13 cellular contexts compared by ENCODE assay signal in genomic region chr2:238850096-238850495, GRCh38. TPM values are rescaled to one million over a fixed set of nuclear protein-coding genes. Genes with fewer than 3 reads are reported as not detected.
DNase-seq lines count a peak whose midpoint lies in the region; ATAC-seq, FAIRE-seq and TF ChIP-seq lines count a peak whose summit lies in the region.
"Had no signal": no experiment of that assay in that cellular context is flagged by ENCODE, and none has a peak within 500 bp of the region (broad histone marks: within the 10 kb centered on the region; RNA-seq: fewer than 3 reads in every experiment).

No MANE protein-coding gene starts in this region.

- no peak overlapping the region for H2AK5ac ChIP-seq in H1 (ENCODE audit: low read depth, low read length)

- H3K36me3 ChIP-seq in SK-N-SH (replicated peaks in 1 of 2; ENCODE audit: control insufficient read depth in 1 of 2, insufficient read depth in 2 of 2, low read length in 1 of 2), result peaks cover 0 to 3% of the 10 kb centered on the region in 2 experiments
- H3K36me3 ChIP-seq in H1 (ENCODE audit: control insufficient read depth in 2 of 4, insufficient read depth in 4 of 4, low read length in 3 of 4), result no peaks in the 10 kb centered on the region
- H3K36me3 ChIP-seq in muscle layer of duodenum (ENCODE audit: control insufficient read depth in 1 of 2, insufficient read depth in 2 of 2, low read length in 2 of 2), result no peaks in the 10 kb centered on the region
- no peaks in the 10 kb centered on the region for H3K36me3 ChIP-seq in upper lobe of right lung
- H3K36me3 ChIP-seq: WERI-Rb-1 had no signal

- H3K9ac ChIP-seq in SK-N-SH, result peak overlapping the region; percentile 78; the same call in 1 of the 2 replicates
- H3K9ac ChIP-seq in H1 (replicated peaks in 1 of 4; ENCODE audit: extremely low read depth in 1 of 4, low read depth in 3 of 4, low read length in 3 of 4), result no peak overlapping the region

- CTCF ChIA-PET in SK-N-SH (lab: Yijun Ruan, JAX), result interaction anchor here (1.5 to 2.0 kb wide), 2 partner anchors 24 to 65 kb away, joined by 5 to 7 read pairs; no protein-coding TSS in a partner anchor
- CTCF ChIA-PET in H1 (lab: Charles Lee; ENCODE audit: partially characterized antibody), result no interaction called here

- TF ChIP-seq EP300 in SK-N-SH (IDR thresholded peaks at IDR 0.05; ENCODE audit: borderline replicate concordance in 1 of 2, low read depth in 1 of 2, low read length in 1 of 2), result no peak
- no peak for TF ChIP-seq EP300 in H1 (IDR thresholded peaks at IDR 0.05; ENCODE audit: borderline replicate concordance in 1 of 2, low read depth in 2 of 2, low read length in 2 of 2)

- H3K23me2 ChIP-seq in H1 (ENCODE audit: low read depth, low read length), result no peaks in the 10 kb centered on the region

- no peak overlapping the region for H3K14ac ChIP-seq in H1 (ENCODE audit: insufficient read length)

- DNase-seq in SK-N-SH (no peak), H1 (ENCODE audit: low read depth in 1 of 2, low spot score in 2 of 2) (no peak), upper lobe of right lung (no peak), GOT3 (lab: John Stamatoyannopoulos, UW) (no peak)
- DNase-seq: Calu3, foreskin melanocyte, retina, WERI-Rb-1 had no signal

- TF ChIP-seq CTCF in SK-N-SH (IDR thresholded peaks at IDR 0.05), result no peak
- TF ChIP-seq CTCF in H1 (IDR thresholded peaks at IDR 0.05; ENCODE audit: control extremely low read depth in 1 of 3, insufficient read depth in 1 of 3, low read depth in 1 of 3, low read length in 3 of 3), result no peak
- TF ChIP-seq CTCF in upper lobe of right lung (IDR thresholded peaks at IDR 0.05), result no peak

- intact Hi-C loops in upper lobe of right lung (cut with DNase I), result no loop called here

- no peak for TF ChIP-seq POLR2A in H1 (IDR thresholded peaks at IDR 0.05; ENCODE audit: control extremely low read depth in 1 of 2, low read depth in 2 of 2, low read length in 2 of 2)

- 89% methylated on average over 2 of the region's 2 CpGs for WGBS in SK-N-SH (ENCODE audit: low lambda C conversion rate)
- 83% methylated on average over 2 of the region's 2 CpGs; no CpG with 5 or more reads in 1 of the 2 experiments for WGBS in H1 (ENCODE audit: extremely low coverage in 1 of 2, insufficient coverage in 1 of 2, insufficient read length in 1 of 2, insufficient replicate concordance in 2 of 2, low coverage in 1 of 2, low lambda C conversion rate in 2 of 2, missing lambda C conversion rate in 1 of 2), 2 experiments

- H4K20me1 ChIP-seq in SK-N-SH (ENCODE audit: insufficient read depth), result no peaks in the 10 kb centered on the region
- peaks cover 0 to 6% of the 10 kb centered on the region in 2 experiments for H4K20me1 ChIP-seq in H1 (replicated peaks in 1 of 2; ENCODE audit: control insufficient read depth in 1 of 2, insufficient read depth in 2 of 2, low read length in 2 of 2)

- H4K5ac ChIP-seq in H1 (ENCODE audit: insufficient read length, low read depth, low read length), result no peak overlapping the region

- H3K56ac ChIP-seq in H1 (replicated peaks; ENCODE audit: insufficient read length, low read depth, low read length), result no peak overlapping the region

- no peak overlapping the region for H2BK120ac ChIP-seq in H1 (replicated peaks; ENCODE audit: low read depth, low read length)

- no peaks in the 10 kb centered on the region for H3K9me2 ChIP-seq in SK-N-SH

- no peak for ATAC-seq in SK-N-SH treated with all-trans-retinoic acid at 6 μM for 48 hours
- ATAC-seq in upper lobe of right lung, result no peak
- ATAC-seq in GM21515 (IDR thresholded peaks at IDR 0.05; ENCODE audit: unreplicated experiment), result no peak
- no peak for ATAC-seq in GM19328 (IDR thresholded peaks at IDR 0.05; ENCODE audit: unreplicated experiment)

- peak overlapping the region in 1 of 2 experiments; percentile 89; a peak in 2 of 4 replicates for H3K4me3 ChIP-seq in SK-N-SH (ENCODE audit: low read depth in 2 of 2, low read length in 1 of 2)
- H3K4me3 ChIP-seq in H1 (ENCODE audit: extremely low read depth in 1 of 4, insufficient read depth in 2 of 4, low read depth in 3 of 4, low read length in 4 of 4), result peak overlapping the region in 3 of 4 experiments; percentile 39 to 69 (median 60); a peak in 2 of 8 replicates
- H3K4me3 ChIP-seq in muscle layer of duodenum (ENCODE audit: low read depth in 1 of 2, low read length in 2 of 2), result peak overlapping the region; percentile 55 to 84
- H3K4me3 ChIP-seq in upper lobe of right lung, result peak overlapping the region; percentile 63

- H2BK20ac ChIP-seq in H1 (ENCODE audit: low read length), result no peak overlapping the region

- no peak for TF ChIP-seq RAD21 in SK-N-SH (IDR thresholded peaks at IDR 0.05; ENCODE audit: low read length)
- no peak for TF ChIP-seq RAD21 in H1 (IDR thresholded peaks at IDR 0.05 in 1 of 2, conservative IDR thresholded peaks at IDR 0.05 in 1 of 2; ENCODE audit: low read depth in 2 of 2, low read length in 2 of 2)

- POLR2A ChIA-PET in SK-N-SH (lab: Yijun Ruan, JAX), result no interaction called here
- POLR2A ChIA-PET in H1 (lab: Charles Lee; ENCODE audit: partially characterized antibody), result no interaction called here

- no peak overlapping the region for H3K4ac ChIP-seq in H1 (replicated peaks; ENCODE audit: insufficient read length, low read depth, low read length)

- no peaks in the 10 kb centered on the region for H3K79me1 ChIP-seq in H1 (ENCODE audit: low read depth, low read length)

- peaks cover 11% of the 10 kb centered on the region for H3K79me2 ChIP-seq in SK-N-SH (ENCODE audit: insufficient read depth)
- no peaks in the 10 kb centered on the region for H3K79me2 ChIP-seq in H1 (ENCODE audit: control insufficient read depth in 1 of 2, insufficient read depth in 2 of 2, low read length in 2 of 2)

- H3F3A ChIP-seq in SK-N-SH (replicated peaks; ENCODE audit: insufficient read depth), result peaks cover 6% of the 10 kb centered on the region

- H3K9me3 ChIP-seq in SK-N-SH, result no peaks in the 10 kb centered on the region
- no peaks in the 10 kb centered on the region for H3K9me3 ChIP-seq in H1 (ENCODE audit: insufficient read depth in 2 of 2, low read depth in 1 of 2, low read length in 1 of 2)
- H3K9me3 ChIP-seq in muscle layer of duodenum (ENCODE audit: control insufficient read depth in 1 of 2, low read length in 2 of 2), result no peaks in the 10 kb centered on the region
- no peaks in the 10 kb centered on the region for H3K9me3 ChIP-seq in upper lobe of right lung

- H2BK15ac ChIP-seq in H1 (ENCODE audit: low read length), result no peak overlapping the region

- H3K23ac ChIP-seq in H1 (ENCODE audit: insufficient read length), result no peak overlapping the region

- H3K27ac ChIP-seq in SK-N-SH (ENCODE audit: low read depth in 2 of 2, low read length in 1 of 2) (no peak overlapping the region), H1 (ENCODE audit: low read depth, low read length) (no peak overlapping the region), muscle layer of duodenum (ENCODE audit: low read length) (peak overlapping the region; percentile 23), upper lobe of right lung (no peak overlapping the region)
- H3K27ac ChIP-seq: 22Rv1, WERI-Rb-1 had no signal

- H3K4me2 ChIP-seq in SK-N-SH (peak overlapping the region; percentile 94), H1 (ENCODE audit: insufficient read depth in 1 of 2, low read depth in 2 of 2, low read length in 2 of 2) (peak overlapping the region in 1 of 2 experiments; percentile 85; a peak in 1 of 4 replicates)

- H3K18ac ChIP-seq in H1 (ENCODE audit: extremely low read depth, low read length), result no peak overlapping the region

- H3K4me1 ChIP-seq in SK-N-SH (ENCODE audit: control insufficient read depth in 1 of 2, insufficient read depth in 2 of 2, low read depth in 1 of 2, low read length in 1 of 2) (no peaks in the 10 kb centered on the region; a peak in 1 of 4 replicates), H1 (replicated peaks in 1 of 4; ENCODE audit: control insufficient read depth in 3 of 4, insufficient read depth in 4 of 4, low read length in 3 of 4) (peaks cover 0 to 17% (median 6%) of the 10 kb centered on the region in 4 experiments; a peak in 6 of 7 replicates), muscle layer of duodenum (ENCODE audit: control insufficient read depth in 1 of 2, insufficient read depth in 2 of 2, low read length in 2 of 2) (peaks cover 0 to 31% of the 10 kb centered on the region in 2 donors), upper lobe of right lung (peaks cover 8% of the 10 kb centered on the region)

- no peak for FAIRE-seq in H1 (lab: Jason Lieb, UNC)

- H2BK12ac ChIP-seq in H1 (ENCODE audit: low read depth, low read length), result no peak overlapping the region

- H2BK5ac ChIP-seq in H1 (ENCODE audit: low read depth, low read length), result no peak overlapping the region

- H2AFZ ChIP-seq in SK-N-SH (ENCODE audit: low read depth), result no peak overlapping the region
- no peak overlapping the region for H2AFZ ChIP-seq in H1 (ENCODE audit: low read length)

- no peaks in the 10 kb centered on the region for H3K27me3 ChIP-seq in SK-N-SH (ENCODE audit: insufficient read depth)
- peaks cover 33 to 71% (median 56%) of the 10 kb centered on the region in 4 experiments for H3K27me3 ChIP-seq in H1 (replicated peaks in 1 of 4; ENCODE audit: control insufficient read depth in 3 of 4, extremely low read depth in 1 of 4, insufficient read depth in 3 of 4, low read length in 3 of 4)
- peaks cover 12% of the 10 kb centered on the region for H3K27me3 ChIP-seq in muscle layer of duodenum (ENCODE audit: low read depth, low read length)
- H3K27me3 ChIP-seq in upper lobe of right lung, result peaks cover 45% of the 10 kb centered on the region

- H4K8ac ChIP-seq in H1 (ENCODE audit: extremely low read depth, insufficient read depth, low read length), result no peak overlapping the region

- H4K91ac ChIP-seq in H1 (replicated peaks; ENCODE audit: insufficient read length, low read length), result no peak overlapping the region

TF ChIP-seq in SK-N-SH, 30 proteins besides CTCF, POLR2A, EP300 and RAD21 (continues in another document):
- no peak for TF ChIP-seq RCOR1 (IDR thresholded peaks at IDR 0.05; ENCODE audit: low read length)

RNA-seq across cellular contexts. Expression of gene TWIST2, which starts 2.2 kb away (rescaled TPM):
- 10.2 and 19.5 TPM in 2 replicates for polyA plus RNA-seq in SK-N-SH (2012; rRNA removed)
- polyA plus RNA-seq in SK-N-SH (2012; cell fraction: cytosol; rRNA removed), result 11.9 and 18.3 TPM in 2 replicates
- 7.8 and 10.7 TPM in 2 replicates for polyA plus RNA-seq in SK-N-SH (2012; cell fraction: nucleus; rRNA removed)
- 2.1 and 2.6 TPM in 2 replicates for total RNA-seq in H1 (2021; fragmentation: NEBNext Ultra II Directional; extraction: Animal tissue kit (Norgen Biotek cat#: 25700))
- 4.3 and 5.4 TPM in 2 replicates for polyA plus RNA-seq in H1 (2011; rRNA removed)
- polyA plus RNA-seq in H1 (2011; cell fraction: cytosol; rRNA removed), result 4.8 TPM
- 2.7 TPM for polyA plus RNA-seq in H1 (2011; cell fraction: nucleus; rRNA removed)
- polyA plus RNA-seq in H1 (2012, experiment 1 of 2), result 2.3 to 3.8 TPM (median 3.3 TPM) in 4 replicates
- polyA plus RNA-seq in H1 (2012, experiment 2 of 2), result 4.1 TPM
- 2.4 TPM for polyA plus RNA-seq in H1 (2013, experiment 1 of 2)
- 2.4 TPM for polyA plus RNA-seq in H1 (2013, experiment 2 of 2)
- 0.93 and 1.2 TPM in 2 replicates for polyA minus RNA-seq in H1 (2011; rRNA and poly(A)+ RNA removed)
- 1.9 TPM for polyA minus RNA-seq in H1 (2011; cell fraction: cytosol; rRNA and poly(A)+ RNA removed)
- 7.0 TPM for polyA minus RNA-seq in H1 (2011; cell fraction: nucleus; rRNA and poly(A)+ RNA removed)
- total RNA-seq in upper lobe of right lung, result 12.2 TPM
- total RNA-seq: Calu3 had no signal
